9 cellular contexts compared by ENCODE assay signal in genomic region chr5:112228672-112229071, GRCh38.
A peak's percentile ranks its signal among the peaks of the same experiment; 100 is the strongest.
DNase-seq lines count a peak whose midpoint lies in the region; ATAC-seq, FAIRE-seq and TF ChIP-seq lines count a peak whose summit lies in the region.
"Had no signal": no experiment of that assay in that cellular context is flagged by ENCODE, and none has a peak within 500 bp of the region (broad histone marks: within the 10 kb centered on the region; RNA-seq: fewer than 3 reads in every experiment).

No MANE protein-coding gene starts in this region.

- H3K9me3 Mint-ChIP-seq in naive thymus-derived CD4-positive, alpha-beta T cell, result no peaks in the 10 kb centered on the region
- H3K9me3 Mint-ChIP-seq in stimulated activated effector memory CD8-positive, alpha-beta T cell treated with anti-CD3 and anti-CD28 coated beads, Interleukin-12 subunit alpha, Interleukin-12 subunit beta, amount 100 ng/mL, for 72 hours, result no peaks in the 10 kb centered on the region

- H3K27ac ChIP-seq in naive thymus-derived CD4-positive, alpha-beta T cell (ENCODE audit: low read depth, low read length), result no peak overlapping the region
- H3K27ac ChIP-seq: BLaER1 treated with 17β-estradiol and CSF1 and Interleukin-3, amounts not matched to agents 10 nM and 100 nM had no signal

- FAIRE-seq in bronchial epithelial cell (lab: Jason Lieb, UNC), result no peak

- H3K27me3 ChIP-seq in MG63 (no peaks in the 10 kb centered on the region), bronchial epithelial cell (ENCODE audit: control insufficient read depth, insufficient read depth, low read length) (no peaks in the 10 kb centered on the region)
- H3K27me3 ChIP-seq in naive thymus-derived CD4-positive, alpha-beta T cell (ENCODE audit: control insufficient read depth in 2 of 2, insufficient read depth in 2 of 2, low read length in 2 of 2), result no peaks in the 10 kb centered on the region
- H3K27me3 ChIP-seq: BLaER1 treated with 17β-estradiol and CSF1 and Interleukin-3, amounts not matched to agents 10 nM and 100 nM had no signal

- no peaks in the 10 kb centered on the region for H3K36me3 ChIP-seq in MG63
- H3K36me3 ChIP-seq in bronchial epithelial cell (ENCODE audit: control insufficient read depth, insufficient read depth, low read length), result no peaks in the 10 kb centered on the region
- no peaks in the 10 kb centered on the region for H3K36me3 ChIP-seq in naive thymus-derived CD4-positive, alpha-beta T cell (ENCODE audit: control insufficient read depth in 2 of 3, insufficient read depth in 3 of 3, low read length in 3 of 3)
- H3K36me3 ChIP-seq: BLaER1 treated with 17β-estradiol and CSF1 and Interleukin-3, amounts not matched to agents 10 nM and 100 nM had no signal

- no peaks in the 10 kb centered on the region for H3K36me3 Mint-ChIP-seq in naive thymus-derived CD4-positive, alpha-beta T cell
- no peaks in the 10 kb centered on the region for H3K36me3 Mint-ChIP-seq in stimulated activated effector memory CD8-positive, alpha-beta T cell treated with anti-CD3 and anti-CD28 coated beads, Interleukin-12 subunit alpha, Interleukin-12 subunit beta, amount 100 ng/mL, for 72 hours

- DNase-seq in ACHN, result peak; percentile 91
- peak; percentile 99 for DNase-seq in MG63
- DNase-seq in bronchial epithelial cell (ENCODE audit: low read depth), result peak; percentile 86
- peak; percentile 60 for DNase-seq in left lobe of liver (ENCODE audit: low spot score)
- no peak for DNase-seq in naive thymus-derived CD4-positive, alpha-beta T cell
- DNase-seq in stimulated activated naive CD4-positive, alpha-beta T cell treated with Interleukin-2 at 50 U/mL for 16 hours (lab: John Stamatoyannopoulos, UW), result no peak
- no peak for DNase-seq in GF-D8 (lab: John Stamatoyannopoulos, UW)
- DNase-seq in stimulated activated effector memory CD8-positive, alpha-beta T cell treated with anti-CD3 and anti-CD28 coated beads, Interleukin-12 subunit alpha, Interleukin-12 subunit beta, amount 100 ng/mL, for 72 hours (ENCODE audit: low spot score in 2 of 2), result no peak

- no peak overlapping the region for H3K4me3 Mint-ChIP-seq in naive thymus-derived CD4-positive, alpha-beta T cell
- no peak overlapping the region for H3K4me3 Mint-ChIP-seq in stimulated activated effector memory CD8-positive, alpha-beta T cell treated with anti-CD3 and anti-CD28 coated beads, Interleukin-12 subunit alpha, Interleukin-12 subunit beta, amount 100 ng/mL, for 72 hours

- POLR2A ChIA-PET in naive thymus-derived CD4-positive, alpha-beta T cell (lab: Charles Lee), result no interaction called here

- no peak for TF ChIP-seq CTCF in bronchial epithelial cell (IDR thresholded peaks at IDR 0.05; ENCODE audit: insufficient read depth, low read length, severe bottlenecking)

- no peaks in the 10 kb centered on the region for H3K4me1 ChIP-seq in naive thymus-derived CD4-positive, alpha-beta T cell (ENCODE audit: control insufficient read depth in 2 of 2, insufficient read depth in 2 of 2, low read length in 2 of 2)
- H3K4me1 ChIP-seq: BLaER1 treated with 17β-estradiol and CSF1 and Interleukin-3, amounts not matched to agents 10 nM and 100 nM had no signal

- CTCF ChIA-PET in naive thymus-derived CD4-positive, alpha-beta T cell (lab: Charles Lee), result no interaction called here

- H3K4me3 ChIP-seq in MG63 (no peak overlapping the region), bronchial epithelial cell (ENCODE audit: low read depth, low read length) (no peak overlapping the region)
- no peak overlapping the region for H3K4me3 ChIP-seq in naive thymus-derived CD4-positive, alpha-beta T cell (ENCODE audit: low read length)
- H3K4me3 ChIP-seq: BLaER1 treated with 17β-estradiol and CSF1 and Interleukin-3, amounts not matched to agents 10 nM and 100 nM had no signal

- peak; percentile 85 for ATAC-seq in left lobe of liver
- ATAC-seq in naive thymus-derived CD4-positive, alpha-beta T cell, result no peak
- ATAC-seq in stimulated activated effector memory CD8-positive, alpha-beta T cell treated with anti-CD3 and anti-CD28 coated beads, Interleukin-12 subunit alpha, Interleukin-12 subunit beta, amount 100 ng/mL, for 72 hours, result no peak

- no peaks in the 10 kb centered on the region for H3K9me3 ChIP-seq in MG63
- H3K9me3 ChIP-seq in naive thymus-derived CD4-positive, alpha-beta T cell (ENCODE audit: control insufficient read depth in 2 of 3, low read length in 3 of 3), result no peaks in the 10 kb centered on the region
- H3K9me3 ChIP-seq: BLaER1 treated with 17β-estradiol and CSF1 and Interleukin-3, amounts not matched to agents 10 nM and 100 nM had no signal

- in situ Hi-C loops in ACHN (cut with HindIII; ENCODE audit: low pct_ligation_motif_present, low pct_unique_long_range_greater_than_20kb, low sequenced_read_pairs), result no loop called here

- H3K27ac Mint-ChIP-seq in naive thymus-derived CD4-positive, alpha-beta T cell, result no peak overlapping the region
- H3K27ac Mint-ChIP-seq in stimulated activated effector memory CD8-positive, alpha-beta T cell treated with anti-CD3 and anti-CD28 coated beads, Interleukin-12 subunit alpha, Interleukin-12 subunit beta, amount 100 ng/mL, for 72 hours, result no peak overlapping the region

- peaks cover 0 to 4% (median 0%) of the 10 kb centered on the region in 5 donors for H3K27me3 Mint-ChIP-seq in naive thymus-derived CD4-positive, alpha-beta T cell

- no peaks in the 10 kb centered on the region for H3K4me1 Mint-ChIP-seq in naive thymus-derived CD4-positive, alpha-beta T cell
- no peaks in the 10 kb centered on the region for H3K4me1 Mint-ChIP-seq in stimulated activated effector memory CD8-positive, alpha-beta T cell treated with anti-CD3 and anti-CD28 coated beads, Interleukin-12 subunit alpha, Interleukin-12 subunit beta, amount 100 ng/mL, for 72 hours

- intact Hi-C loops in naive thymus-derived CD4-positive, alpha-beta T cell (cut with micrococcal nuclease), result no loop called here

Comparison
In these comparisons a context has a peak if more than half of its experiments do, and no peak if none do; other contexts are left out.
1. DNase-seq: peak in ACHN (single experiment), MG63 (single experiment), bronchial epithelial cell (single experiment) and left lobe of liver (single experiment); none in naive thymus-derived CD4-positive, alpha-beta T cell (0 of 9), stimulated activated naive CD4-positive, alpha-beta T cell treated with Interleukin-2 at 50 U/mL for 16 hours (single experiment), GF-D8 (single experiment) and stimulated activated effector memory CD8-positive, alpha-beta T cell treated with anti-CD3 and anti-CD28 coated beads, Interleukin-12 subunit alpha, Interleukin-12 subunit beta, amount 100 ng/mL, for 72 hours (0 of 2).